Comparison of ENCODE assay signal across 2 cellular contexts in genomic region chr19:1232231-1232637, GRCh38.
TF ChIP-seq lines count a peak whose summit lies in the region.

No MANE protein-coding gene starts in this region.

TF ChIP-seq in IMR-90, 13 proteins besides CTCF, POLR2A, EP300 and RAD21:
- TF ChIP-seq NFE2L2 (IDR thresholded peaks at IDR 0.05; ENCODE audit: low read depth, low read length), result no peak
- TF ChIP-seq ELK1 (IDR thresholded peaks at IDR 0.05; ENCODE audit: borderline replicate concordance, low read depth, low read length), result no peak
- TF ChIP-seq CHD1 (IDR thresholded peaks at IDR 0.05; ENCODE audit: low read depth, low read length), result no peak
- no peak for TF ChIP-seq BHLHE40 (IDR thresholded peaks at IDR 0.05; ENCODE audit: low read depth, low read length)
- TF ChIP-seq MAZ (IDR thresholded peaks at IDR 0.05; ENCODE audit: borderline replicate concordance, low read depth, low read length), result no peak
- no peak for TF ChIP-seq RFX5 (IDR thresholded peaks at IDR 0.05; ENCODE audit: low read depth, low read length)
- no peak for TF ChIP-seq FOS (IDR thresholded peaks at IDR 0.05; ENCODE audit: low read depth, low read length)
- no peak for TF ChIP-seq SMC3 (IDR thresholded peaks at IDR 0.05; ENCODE audit: low read depth, low read length)
- no peak for TF ChIP-seq USF2 (IDR thresholded peaks at IDR 0.05; ENCODE audit: low read depth, low read length)
- TF ChIP-seq RCOR1 (IDR thresholded peaks at IDR 0.05; ENCODE audit: insufficient replicate concordance, low read length), result no peak
- TF ChIP-seq CEBPB (IDR thresholded peaks at IDR 0.05; ENCODE audit: low read depth, low read length), result no peak
- no peak for TF ChIP-seq MAFK (IDR thresholded peaks at IDR 0.05; ENCODE audit: low read depth, low read length)
- no peak for TF ChIP-seq MXI1 (IDR thresholded peaks at IDR 0.05; ENCODE audit: borderline replicate concordance, low read depth, low read length)
TF ChIP-seq in IMR-90: peak in this region for 0.

TF ChIP-seq in K562, 482 proteins besides CTCF, POLR2A, EP300 and RAD21:
- TF ChIP-seq NR2C2 (CRISPR knock-in tag; IDR thresholded peaks at IDR 0.05), result no peak
- TF ChIP-seq NR2C2 (tag; IDR thresholded peaks at IDR 0.05), result no peak
- no peak for TF ChIP-seq MTA3 (IDR thresholded peaks at IDR 0.05; ENCODE audit: borderline replicate concordance)
- TF ChIP-seq CHD4 (IDR thresholded peaks at IDR 0.05; ENCODE audit: insufficient read depth, insufficient replicate concordance, low read depth, low read length, poor library complexity, severe bottlenecking), result no peak
- no peak for TF ChIP-seq SREBF1 (IDR thresholded peaks at IDR 0.05; ENCODE audit: borderline replicate concordance, low read depth, low read length)
- no peak for TF ChIP-seq ZNF282 (CRISPR knock-in tag; IDR thresholded peaks at IDR 0.05)
- TF ChIP-seq ZNF436 (CRISPR knock-in tag; IDR thresholded peaks at IDR 0.05), result no peak
- no peak for TF ChIP-seq AFF1 (IDR thresholded peaks at IDR 0.05; ENCODE audit: low read depth in 1 of 2, partially characterized antibody in 2 of 2)
- TF ChIP-seq TAF1 (IDR thresholded peaks at IDR 0.05; ENCODE audit: control insufficient read depth, extremely low read depth, insufficient read depth, low read length, severe bottlenecking), result no peak
- no peak for TF ChIP-seq ZKSCAN8 (CRISPR knock-in tag; IDR thresholded peaks at IDR 0.05)
- no peak for TF ChIP-seq SNIP1 (IDR thresholded peaks at IDR 0.05; ENCODE audit: low read depth)
- TF ChIP-seq, protein P1, sequence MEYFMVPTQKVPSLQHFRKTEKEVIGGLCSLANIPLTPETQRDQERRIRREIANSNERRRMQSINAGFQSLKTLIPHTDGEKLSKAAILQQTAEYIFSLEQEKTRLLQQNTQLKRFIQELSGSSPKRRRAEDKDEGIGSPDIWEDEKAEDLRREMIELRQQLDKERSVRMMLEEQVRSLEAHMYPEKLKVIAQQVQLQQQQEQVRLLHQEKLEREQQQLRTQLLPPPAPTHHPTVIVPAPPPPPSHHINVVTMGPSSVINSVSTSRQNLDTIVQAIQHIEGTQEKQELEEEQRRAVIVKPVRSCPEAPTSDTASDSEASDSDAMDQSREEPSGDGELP (CRISPR knock-in tag; IDR thresholded peaks at IDR 0.05; ENCODE audit: borderline replicate concordance), result no peak
- TF ChIP-seq GTF2E2 (tag; IDR thresholded peaks at IDR 0.05), result no peak
- no peak for TF ChIP-seq ZNF695 (CRISPR knock-in tag; IDR thresholded peaks at IDR 0.05)
- no peak for TF ChIP-seq PRPF4 (IDR thresholded peaks at IDR 0.05; ENCODE audit: insufficient read depth, low read depth, low read length, poor library complexity, severe bottlenecking)
- no peak for TF ChIP-seq CBX2 (IDR thresholded peaks at IDR 0.05; ENCODE audit: insufficient read depth, low read length, poor library complexity, severe bottlenecking)
- no peak for TF ChIP-seq MCM5 (IDR thresholded peaks at IDR 0.05; ENCODE audit: low read depth)
- no peak for TF ChIP-seq PHF8 (IDR thresholded peaks at IDR 0.05; ENCODE audit: borderline replicate concordance, low read length)
- no peak for TF ChIP-seq ZNF395 (CRISPR knock-in tag; IDR thresholded peaks at IDR 0.05)
- TF ChIP-seq SMC3 (conservative IDR thresholded peaks at IDR 0.05; ENCODE audit: insufficient read depth, low read depth, low read length), result no peak
- TF ChIP-seq POLR2AphosphoS2 (IDR thresholded peaks at IDR 0.05; ENCODE audit: low read length), result no peak
